In the genomic region with DNA sequence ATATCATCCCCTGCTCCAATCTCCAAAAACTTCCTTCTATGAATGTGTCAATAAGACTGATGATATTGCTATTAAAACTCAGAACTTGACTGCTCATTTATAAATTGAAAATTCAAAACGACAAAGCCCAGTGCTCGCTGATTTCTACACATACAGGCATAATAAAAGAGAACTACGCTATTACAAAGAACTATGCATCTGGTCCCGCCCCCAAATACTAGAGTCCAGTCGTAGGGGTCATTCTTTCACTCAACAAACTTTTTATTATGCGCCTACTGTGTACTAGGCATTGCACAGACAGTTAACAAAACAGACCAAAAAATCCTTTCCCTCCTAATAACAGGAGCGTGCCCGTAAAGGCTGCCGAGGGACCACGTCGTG, we compare ENCODE assay signal across 8 cellular contexts. TPM values are rescaled to one million over a fixed set of nuclear protein-coding genes. Genes with fewer than 3 reads are reported as not detected.
DNase-seq lines count a peak whose midpoint lies in the region; ATAC-seq, FAIRE-seq and TF ChIP-seq lines count a peak whose summit lies in the region.

No MANE protein-coding gene starts in this region.

- H3K79me2 ChIP-seq in OCI-LY3 (ENCODE audit: low read length): peaks cover 18% of the 10 kb centered on the region

- TF ChIP-seq CTCF in BJ (IDR thresholded peaks at IDR 0.05; ENCODE audit: insufficient read depth, low read depth, low read length) (no peak), OCI-LY3 (IDR thresholded peaks at IDR 0.05; ENCODE audit: low read depth, low read length) (no peak), pancreas (IDR thresholded peaks at IDR 0.05) (no peak)

- no peaks in the 10 kb centered on the region for H4K20me1 ChIP-seq in OCI-LY3 (ENCODE audit: insufficient read depth, low read length)

- H3K4me2 ChIP-seq in OCI-LY3 (ENCODE audit: low read length): peak overlapping the region; percentile 70

- H3K27ac ChIP-seq in OCI-LY3 (ENCODE audit: low read length) (peak overlapping the region; percentile 46), epithelial cell of prostate (peak overlapping the region; percentile 92), pancreas (peak overlapping the region; percentile 68 to 89 (median 79))

- intact Hi-C loops in pancreas (cut with DNase I): no loop called here

- ATAC-seq in GM21528 (IDR thresholded peaks at IDR 0.05; ENCODE audit: low FRiP score, unreplicated experiment) (peak; percentile 14), pancreas (peak; percentile 8 to 52 (median 28)), HG03108 (IDR thresholded peaks at IDR 0.05; ENCODE audit: unreplicated experiment) (no peak)

- H3K36me3 ChIP-seq in BJ (ENCODE audit: control insufficient read depth, insufficient read depth, low read length) (no peaks in the 10 kb centered on the region), OCI-LY3 (replicated peaks; ENCODE audit: low read depth, low read length) (no peaks in the 10 kb centered on the region), pancreas (no peaks in the 10 kb centered on the region)

- POLR2A ChIA-PET in BJ (lab: Charles Lee): interaction anchor here (0.6 kb wide), 1 partner anchor 11 kb away, joined by 4 read pairs; no protein-coding TSS in a partner anchor

- DNase-seq in BJ (ENCODE audit: low read depth): no peak
- DNase-seq in epithelial cell of prostate (ENCODE audit: low read depth, low spot score): no peak
- no peak for DNase-seq in pancreas
- DNase-seq in DMS 273 (lab: John Stamatoyannopoulos, UW; ENCODE audit: unreplicated experiment): no peak
- DNase-seq in T1000 (lab: John Stamatoyannopoulos, UW): no peak

- H3K9ac ChIP-seq in OCI-LY3 (ENCODE audit: low read length): peak overlapping the region; percentile 88

- H2AFZ ChIP-seq in OCI-LY3 (ENCODE audit: low read depth, low read length): peak overlapping the region; percentile 65

- CTCF ChIA-PET in BJ (lab: Yijun Ruan, JAX): no interaction called here

- H3K4me1 ChIP-seq in OCI-LY3 (ENCODE audit: low read length): peaks cover 11% of the 10 kb centered on the region
- H3K4me1 ChIP-seq in pancreas: peaks cover 3 to 5% (median 4%) of the 10 kb centered on the region in 3 donors

- peak overlapping the region; percentile 91 for H3K4me3 ChIP-seq in BJ (ENCODE audit: low read depth, low read length)
- H3K4me3 ChIP-seq in OCI-LY3 (ENCODE audit: low read length): peak overlapping the region; percentile 85
- H3K4me3 ChIP-seq in pancreas: peak overlapping the region; percentile 70 to 89 (median 79)

- 0% methylated on average over 11 of the region's 11 CpGs for WGBS in pancreas, 2 donors

- FAIRE-seq in pancreas (lab: Jason Lieb, UNC): no peak

- H3K27me3 ChIP-seq in BJ (ENCODE audit: control insufficient read depth, insufficient read depth, low read length): no peaks in the 10 kb centered on the region
- no peaks in the 10 kb centered on the region for H3K27me3 ChIP-seq in OCI-LY3 (ENCODE audit: low read depth, low read length)
- no peaks in the 10 kb centered on the region for H3K27me3 ChIP-seq in pancreas

- H3K9me3 ChIP-seq in OCI-LY3 (ENCODE audit: insufficient read depth, low read length) (no peaks in the 10 kb centered on the region), pancreas (no peaks in the 10 kb centered on the region)

RNA-seq across cellular contexts. Expression of a gene that starts 1.0 kb away (rescaled TPM):
- polyA plus RNA-seq in BJ (2011; rRNA removed) (17.6 and 26.3 TPM in 2 replicates), pancreas (1 to 10 TPM; 5.9 to 7.8 TPM)
- polyA minus RNA-seq in BJ (2011; rRNA and poly(A)+ RNA removed): 5.6 and 6.3 TPM in 2 replicates
- total RNA-seq in pancreas: 10 to 100 TPM in 3 of 6 donors, 1 to 10 TPM in 3; 8.7 to 13.9 (median 10.0) TPM
